ENCODE assay signal across 1 cellular context in genomic region chr12:120932956-120933526, GRCh38.
TF ChIP-seq lines count a peak whose summit lies in the region.

No MANE protein-coding gene starts in this region.

TF ChIP-seq in IMR-90, 13 proteins besides CTCF, POLR2A, EP300 and RAD21 (continued from another document):
- no peak for TF ChIP-seq USF2 (IDR thresholded peaks at IDR 0.05; ENCODE audit: low read depth, low read length)
- no peak for TF ChIP-seq FOS (IDR thresholded peaks at IDR 0.05; ENCODE audit: low read depth, low read length)
- TF ChIP-seq CHD1 (IDR thresholded peaks at IDR 0.05; ENCODE audit: low read depth, low read length) = no peak
